25 cellular contexts compared by ENCODE assay signal in genomic region chr14:83173687-83174086, GRCh38.
"Had no signal": no experiment of that assay in that cellular context is flagged by ENCODE, and none has a peak within 500 bp of the region (broad histone marks: within the 10 kb centered on the region; RNA-seq: fewer than 3 reads in every experiment).

No MANE protein-coding gene starts in this region.

- H3K9me3 ChIP-seq: heart left ventricle, tibial nerve had no signal

- ATAC-seq: activated T-cell treated with anti-CD3 and anti-CD28 coated beads, Interleukin-2, amount 50 U/mL, for 4 hours; activated T-helper 17 cell treated with anti-CD3 and anti-CD28 coated beads, Interleukin-2, amount 50 U/mL, for 72 hours; esophagus mucosa; heart left ventricle; left colon; right cardiac atrium had no signal

- H3K27ac ChIP-seq: brain microvascular endothelial cell, heart left ventricle, spleen, tibial nerve had no signal

- H3K4me1 ChIP-seq: heart left ventricle, spleen, tibial nerve had no signal

- H3K27me3 ChIP-seq: brain microvascular endothelial cell, heart left ventricle, spleen, tibial nerve had no signal

- H3K36me3 ChIP-seq: brain microvascular endothelial cell, heart left ventricle, spleen, tibial nerve had no signal

- DNase-seq: activated CD4-positive, alpha-beta memory T cell treated with anti-CD3 and anti-CD28 coated beads, Interleukin-2, amount 10 ng/mL, durations not matched to agents 7 days and 5 days; activated CD4-positive, alpha-beta T cell treated with anti-CD3 and anti-CD28 coated beads for 1 hour; activated CD4-positive, alpha-beta T cell treated with anti-CD3 and anti-CD28 coated beads, Interleukin-2, amount 10 ng/mL, durations not matched to agents 7 days and 5 days; activated CD8-positive, alpha-beta memory T cell treated with anti-CD3 and anti-CD28 coated beads, Interleukin-2, amount 50 U/mL, for 48 hours; activated gamma-delta T cell treated with Interleukin-2 at 50 U/mL for 16 hours; activated naive CD4-positive, alpha-beta T cell treated with anti-CD3 and anti-CD28 coated beads, Interleukin-2, amount 50 U/mL, for 16 hours; activated T-cell treated with anti-CD3 and anti-CD28 coated beads, Interleukin-2, amount 50 U/mL, for 4 hours; amniotic stem cell; brain microvascular endothelial cell; central memory CD4-positive, alpha-beta T cell; heart left ventricle; hypothalamus; immature natural killer cell; kidney; left colon; mammary epithelial cell; posterior cingulate gyrus; right cardiac atrium; spleen; stimulated activated CD4-positive, alpha-beta T cell treated with anti-CD3 and anti-CD28 coated beads, Interleukin-2, amount 100 ng/mL, for 48 hours; stimulated activated naive CD4-positive, alpha-beta T cell treated with Interleukin-2 at 50 U/mL for 16 hours had no signal

- FAIRE-seq: astrocyte, kidney had no signal

- H3K4me3 ChIP-seq: heart left ventricle, spleen, tibial nerve had no signal
